4 cellular contexts compared by ENCODE assay signal in genomic region chr1:2686091-2686863, GRCh38. TPM values are rescaled to one million over a fixed set of nuclear protein-coding genes. Genes with fewer than 3 reads are reported as not detected.
"Had no signal": no experiment of that assay in that cellular context is flagged by ENCODE, and none has a peak within 500 bp of the region (broad histone marks: within the 10 kb centered on the region; RNA-seq: fewer than 3 reads in every experiment).

No MANE protein-coding gene starts in this region.

RNA-seq across cellular contexts. Expression of gene MMEL1, which starts 53.5 kb away (rescaled TPM):
- total RNA-seq: K562, M059J, PC-3, SJSA1 had no signal
